1 cellular context compared by ENCODE assay signal in genomic region chr14:70770490-70770889, GRCh38.
TF ChIP-seq lines count a peak whose summit lies in the region.

No MANE protein-coding gene starts in this region.

TF ChIP-seq in HepG2, 621 proteins besides CTCF, POLR2A, EP300 and RAD21:
- no peak for TF ChIP-seq ZNF766 (CRISPR knock-in tag; IDR thresholded peaks at IDR 0.05; ENCODE audit: borderline replicate concordance)
